In the genomic region with DNA sequence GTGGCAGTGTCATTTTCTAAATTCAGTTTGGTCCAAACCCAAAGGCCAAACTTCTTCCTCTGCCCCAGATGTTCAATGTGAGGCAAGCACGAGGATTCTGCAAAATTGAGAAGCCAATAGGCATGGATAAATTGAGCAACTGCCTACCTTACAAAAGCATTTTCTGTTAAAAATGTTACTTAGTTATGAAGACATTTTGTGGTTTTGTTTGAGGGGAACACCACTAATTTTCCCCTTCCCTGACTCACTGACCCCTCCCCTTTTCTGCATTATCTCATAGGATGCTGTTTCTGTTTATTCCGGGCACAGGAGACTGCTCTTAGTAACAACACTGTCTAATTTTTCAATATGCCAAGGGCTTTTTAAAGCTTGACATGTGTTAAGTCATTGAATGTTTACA, we compare ENCODE assay signal across 12 cellular contexts.
"Had no signal": no experiment of that assay in that cellular context is flagged by ENCODE, and none has a peak within 500 bp of the region (broad histone marks: within the 10 kb centered on the region; RNA-seq: fewer than 3 reads in every experiment).

No MANE protein-coding gene starts in this region.

- H3K4me3 ChIP-seq: esophagus squamous epithelium, psoas muscle, right lobe of liver, smooth muscle cell had no signal

- ATAC-seq: activated CD8-positive, alpha-beta T cell treated with anti-CD3 and anti-CD28 coated beads for 36 hours; activated T-cell treated with anti-CD3 and anti-CD28 coated beads, Interleukin-2, amount 50 U/mL, for 72 hours; foreskin keratinocyte; psoas muscle; right lobe of liver; stimulated activated naive CD8-positive, alpha-beta T cell treated with anti-CD3 and anti-CD28 coated beads, Interleukin-15, amount 100 ng/mL, for 72 hours had no signal

- H3K27ac ChIP-seq: esophagus squamous epithelium, foreskin keratinocyte, psoas muscle, right lobe of liver had no signal

- DNase-seq: activated CD4-positive, alpha-beta T cell treated with anti-CD3 and anti-CD28 coated beads for 4 hours; activated CD8-positive, alpha-beta T cell treated with anti-CD3 and anti-CD28 coated beads for 36 hours; activated gamma-delta T cell; activated T-cell treated with anti-CD3 and anti-CD28 coated beads, Interleukin-2, amount 50 U/mL, for 72 hours; amygdala; effector CD8-positive, alpha-beta T cell; esophagus squamous epithelium; psoas muscle; stimulated activated naive CD8-positive, alpha-beta T cell treated with anti-CD3 and anti-CD28 coated beads, Interleukin-15, amount 100 ng/mL, for 72 hours had no signal
